14 cellular contexts compared by ENCODE assay signal in genomic region chr22:31448382-31448781, GRCh38.
"Had no signal": no experiment of that assay in that cellular context is flagged by ENCODE, and none has a peak within 500 bp of the region (broad histone marks: within the 10 kb centered on the region; RNA-seq: fewer than 3 reads in every experiment).

No MANE protein-coding gene starts in this region.

- H3K4me3 Mint-ChIP-seq: neural progenitor cell; T-helper 2 cell treated with Interferon-gamma antibody and Interleukin-4, amounts not matched to agents 5 μg/mL and 100 μg/mL, for 36 hours had no signal

- DNase-seq: activated CD4-positive, alpha-beta T cell treated with anti-CD3 and anti-CD28 coated beads, Interleukin-2, amount 50 U/mL, for 1 hour; activated naive CD4-positive, alpha-beta T cell; activated T-cell treated with anti-CD3 and anti-CD28 coated beads, Interleukin-2, amount 50 U/mL, for 48 hours; amniotic stem cell; brain microvascular endothelial cell; dorsolateral prefrontal cortex; mesenchymal stem cell; pancreas; small intestine; thyroid gland had no signal

- H3K9ac ChIP-seq: neural progenitor cell had no signal

- H3K4me1 ChIP-seq: pancreas, vagina had no signal

- H3K27me3 ChIP-seq: brain microvascular endothelial cell, dorsolateral prefrontal cortex, neural progenitor cell, pancreas, thyroid gland, vagina had no signal

- H3K4me1 Mint-ChIP-seq: neural progenitor cell had no signal

- ATAC-seq: left lobe of liver, pancreas had no signal

- H3K27ac ChIP-seq: brain microvascular endothelial cell, dorsolateral prefrontal cortex, neural progenitor cell, pancreas, thyroid gland, vagina had no signal

- H2AFZ ChIP-seq: neural progenitor cell had no signal

- H3K4me2 ChIP-seq: neural progenitor cell had no signal

- H3K27ac Mint-ChIP-seq: neural progenitor cell; T-helper 2 cell treated with Interferon-gamma antibody and Interleukin-4, amounts not matched to agents 5 μg/mL and 100 μg/mL, for 36 hours had no signal

- H3K9me3 Mint-ChIP-seq: neural progenitor cell; T-helper 2 cell treated with Interferon-gamma antibody and Interleukin-4, amounts not matched to agents 5 μg/mL and 100 μg/mL, for 36 hours had no signal

- H3K9me3 ChIP-seq: pancreas, thyroid gland, vagina had no signal

- H3K4me3 ChIP-seq: dorsolateral prefrontal cortex, neural progenitor cell, pancreas, thyroid gland, vagina had no signal
